1 cellular context compared by ENCODE assay signal in genomic region chr16:28538733-28539596, GRCh38.
TF ChIP-seq lines count a peak whose summit lies in the region.

Gene NUPR1 (minus strand): TSS chr16:28538974. CDS start chr16:28538907, 67 bp downstream.

TF ChIP-seq in HepG2, 621 proteins besides CTCF, POLR2A, EP300 and RAD21 (continued from another document and continues in another):
- TF ChIP-seq ZNF503 (CRISPR knock-in tag; IDR thresholded peaks at IDR 0.05) (0 out of 2 replicates have a peak, but pooled peaks have one; percentile 18), ZNF431 (CRISPR knock-in tag; IDR thresholded peaks at IDR 0.05; ENCODE audit: borderline replicate concordance, low read depth) (no peak), KMT2B (CRISPR knock-in tag; IDR thresholded peaks at IDR 0.05) (0 out of 2 replicates have a peak, but pooled peaks have one; percentile 52), ZMYM4 (CRISPR knock-in tag; IDR thresholded peaks at IDR 0.05) (peak; percentile 24; the same call in 1 of the 2 replicates), ZSCAN25 (CRISPR knock-in tag; IDR thresholded peaks at IDR 0.05) (peak; percentile 62), KAT8 (CRISPR knock-in tag; IDR thresholded peaks at IDR 0.05) (peak; percentile 86), NCOA5 (CRISPR knock-in tag; IDR thresholded peaks at IDR 0.05) (peak; percentile 37; the same call in 1 of the 2 replicates), ZNF614 (CRISPR knock-in tag; IDR thresholded peaks at IDR 0.05; ENCODE audit: borderline replicate concordance) (no peak), ARID5B (CRISPR knock-in tag; IDR thresholded peaks at IDR 0.05) (peak; percentile 51), ZNF180 (CRISPR knock-in tag; IDR thresholded peaks at IDR 0.05; ENCODE audit: borderline replicate concordance, low read depth) (no peak), KLF11 (CRISPR knock-in tag; IDR thresholded peaks at IDR 0.05) (0 out of 2 replicates have a peak, but pooled peaks have one; percentile 41), GATA4 (IDR thresholded peaks at IDR 0.05; ENCODE audit: borderline replicate concordance, low read depth) (no peak), GATAD2A (CRISPR knock-in tag; IDR thresholded peaks at IDR 0.05) (peak; percentile 69; the same call in 1 of the 2 replicates), HDAC1 (CRISPR knock-in tag; IDR thresholded peaks at IDR 0.05) (0 out of 2 replicates have a peak, but pooled peaks have one; percentile 49), ZNF354B (CRISPR knock-in tag; IDR thresholded peaks at IDR 0.05) (no peak), ZNF574 (CRISPR knock-in tag; IDR thresholded peaks at IDR 0.05) (peak; percentile 87), ZFP90 (CRISPR knock-in tag; IDR thresholded peaks at IDR 0.05; ENCODE audit: borderline replicate concordance) (peak; percentile 81; the same call in 1 of the 2 replicates), ZNF770 (CRISPR knock-in tag; IDR thresholded peaks at IDR 0.05) (peak; percentile 82; the same call in 1 of the 2 replicates), ZNF788 (CRISPR knock-in tag; IDR thresholded peaks at IDR 0.05; ENCODE audit: borderline replicate concordance) (peak; percentile 41; the same call in 1 of the 2 replicates), CEBPB (IDR thresholded peaks at IDR 0.05; ENCODE audit: borderline replicate concordance, low read depth, low read length) (peak; percentile 86)
- TF ChIP-seq, protein P1, sequence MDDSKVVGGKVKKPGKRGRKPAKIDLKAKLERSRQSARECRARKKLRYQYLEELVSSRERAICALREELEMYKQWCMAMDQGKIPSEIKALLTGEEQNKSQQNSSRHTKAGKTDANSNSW (CRISPR knock-in tag; IDR thresholded peaks at IDR 0.05; ENCODE audit: borderline replicate concordance), result no peak
- TF ChIP-seq, protein P2, sequence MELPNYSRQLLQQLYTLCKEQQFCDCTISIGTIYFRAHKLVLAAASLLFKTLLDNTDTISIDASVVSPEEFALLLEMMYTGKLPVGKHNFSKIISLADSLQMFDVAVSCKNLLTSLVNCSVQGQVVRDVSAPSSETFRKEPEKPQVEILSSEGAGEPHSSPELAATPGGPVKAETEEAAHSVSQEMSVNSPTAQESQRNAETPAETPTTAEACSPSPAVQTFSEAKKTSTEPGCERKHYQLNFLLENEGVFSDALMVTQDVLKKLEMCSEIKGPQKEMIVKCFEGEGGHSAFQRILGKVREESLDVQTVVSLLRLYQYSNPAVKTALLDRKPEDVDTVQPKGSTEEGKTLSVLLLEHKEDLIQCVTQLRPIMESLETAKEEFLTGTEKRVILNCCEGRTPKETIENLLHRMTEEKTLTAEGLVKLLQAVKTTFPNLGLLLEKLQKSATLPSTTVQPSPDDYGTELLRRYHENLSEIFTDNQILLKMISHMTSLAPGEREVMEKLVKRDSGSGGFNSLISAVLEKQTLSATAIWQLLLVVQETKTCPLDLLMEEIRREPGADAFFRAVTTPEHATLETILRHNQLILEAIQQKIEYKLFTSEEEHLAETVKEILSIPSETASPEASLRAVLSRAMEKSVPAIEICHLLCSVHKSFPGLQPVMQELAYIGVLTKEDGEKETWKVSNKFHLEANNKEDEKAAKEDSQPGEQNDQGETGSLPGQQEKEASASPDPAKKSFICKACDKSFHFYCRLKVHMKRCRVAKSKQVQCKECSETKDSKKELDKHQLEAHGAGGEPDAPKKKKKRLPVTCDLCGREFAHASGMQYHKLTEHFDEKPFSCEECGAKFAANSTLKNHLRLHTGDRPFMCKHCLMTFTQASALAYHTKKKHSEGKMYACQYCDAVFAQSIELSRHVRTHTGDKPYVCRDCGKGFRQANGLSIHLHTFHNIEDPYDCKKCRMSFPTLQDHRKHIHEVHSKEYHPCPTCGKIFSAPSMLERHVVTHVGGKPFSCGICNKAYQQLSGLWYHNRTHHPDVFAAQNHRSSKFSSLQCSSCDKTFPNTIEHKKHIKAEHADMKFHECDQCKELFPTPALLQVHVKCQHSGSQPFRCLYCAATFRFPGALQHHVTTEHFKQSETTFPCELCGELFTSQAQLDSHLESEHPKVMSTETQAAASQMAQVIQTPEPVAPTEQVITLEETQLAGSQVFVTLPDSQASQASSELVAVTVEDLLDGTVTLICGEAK (IDR thresholded peaks at IDR 0.05), result no peak
- TF ChIP-seq, protein P2 (CRISPR knock-in tag; IDR thresholded peaks at IDR 0.05), result 0 out of 2 replicates have a peak, but pooled peaks have one; percentile 42
- TF ChIP-seq, protein P3, sequence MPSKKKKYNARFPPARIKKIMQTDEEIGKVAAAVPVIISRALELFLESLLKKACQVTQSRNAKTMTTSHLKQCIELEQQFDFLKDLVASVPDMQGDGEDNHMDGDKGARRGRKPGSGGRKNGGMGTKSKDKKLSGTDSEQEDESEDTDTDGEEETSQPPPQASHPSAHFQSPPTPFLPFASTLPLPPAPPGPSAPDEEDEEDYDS (CRISPR knock-in tag; IDR thresholded peaks at IDR 0.05), result peak; percentile 80; the same call in 1 of the 2 replicates
- TF ChIP-seq, protein P4, sequence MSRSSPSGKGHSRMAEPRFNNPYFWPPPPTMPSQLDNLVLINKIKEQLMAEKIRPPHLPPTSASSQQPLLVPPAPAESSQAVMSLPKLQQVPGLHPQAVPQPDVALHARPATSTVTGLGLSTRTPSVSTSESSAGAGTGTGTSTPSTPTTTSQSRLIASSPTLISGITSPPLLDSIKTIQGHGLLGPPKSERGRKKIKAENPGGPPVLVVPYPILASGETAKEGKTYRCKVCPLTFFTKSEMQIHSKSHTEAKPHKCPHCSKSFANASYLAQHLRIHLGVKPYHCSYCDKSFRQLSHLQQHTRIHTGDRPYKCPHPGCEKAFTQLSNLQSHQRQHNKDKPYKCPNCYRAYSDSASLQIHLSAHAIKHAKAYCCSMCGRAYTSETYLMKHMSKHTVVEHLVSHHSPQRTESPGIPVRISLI (CRISPR knock-in tag; IDR thresholded peaks at IDR 0.05; ENCODE audit: borderline replicate concordance), result 0 out of 2 replicates have a peak, but pooled peaks have one; percentile 9
- TF ChIP-seq, protein P5, sequence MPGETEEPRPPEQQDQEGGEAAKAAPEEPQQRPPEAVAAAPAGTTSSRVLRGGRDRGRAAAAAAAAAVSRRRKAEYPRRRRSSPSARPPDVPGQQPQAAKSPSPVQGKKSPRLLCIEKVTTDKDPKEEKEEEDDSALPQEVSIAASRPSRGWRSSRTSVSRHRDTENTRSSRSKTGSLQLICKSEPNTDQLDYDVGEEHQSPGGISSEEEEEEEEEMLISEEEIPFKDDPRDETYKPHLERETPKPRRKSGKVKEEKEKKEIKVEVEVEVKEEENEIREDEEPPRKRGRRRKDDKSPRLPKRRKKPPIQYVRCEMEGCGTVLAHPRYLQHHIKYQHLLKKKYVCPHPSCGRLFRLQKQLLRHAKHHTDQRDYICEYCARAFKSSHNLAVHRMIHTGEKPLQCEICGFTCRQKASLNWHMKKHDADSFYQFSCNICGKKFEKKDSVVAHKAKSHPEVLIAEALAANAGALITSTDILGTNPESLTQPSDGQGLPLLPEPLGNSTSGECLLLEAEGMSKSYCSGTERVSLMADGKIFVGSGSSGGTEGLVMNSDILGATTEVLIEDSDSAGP (CRISPR knock-in tag; IDR thresholded peaks at IDR 0.05; ENCODE audit: borderline replicate concordance), result peak; percentile 69
- TF ChIP-seq, protein P6, sequence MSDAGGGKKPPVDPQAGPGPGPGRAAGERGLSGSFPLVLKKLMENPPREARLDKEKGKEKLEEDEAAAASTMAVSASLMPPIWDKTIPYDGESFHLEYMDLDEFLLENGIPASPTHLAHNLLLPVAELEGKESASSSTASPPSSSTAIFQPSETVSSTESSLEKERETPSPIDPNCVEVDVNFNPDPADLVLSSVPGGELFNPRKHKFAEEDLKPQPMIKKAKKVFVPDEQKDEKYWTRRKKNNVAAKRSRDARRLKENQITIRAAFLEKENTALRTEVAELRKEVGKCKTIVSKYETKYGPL (CRISPR knock-in tag; IDR thresholded peaks at IDR 0.05), result 0 out of 2 replicates have a peak, but pooled peaks have one; percentile 64
